Comparison of ENCODE assay signal across 31 cellular contexts in the genomic region with DNA sequence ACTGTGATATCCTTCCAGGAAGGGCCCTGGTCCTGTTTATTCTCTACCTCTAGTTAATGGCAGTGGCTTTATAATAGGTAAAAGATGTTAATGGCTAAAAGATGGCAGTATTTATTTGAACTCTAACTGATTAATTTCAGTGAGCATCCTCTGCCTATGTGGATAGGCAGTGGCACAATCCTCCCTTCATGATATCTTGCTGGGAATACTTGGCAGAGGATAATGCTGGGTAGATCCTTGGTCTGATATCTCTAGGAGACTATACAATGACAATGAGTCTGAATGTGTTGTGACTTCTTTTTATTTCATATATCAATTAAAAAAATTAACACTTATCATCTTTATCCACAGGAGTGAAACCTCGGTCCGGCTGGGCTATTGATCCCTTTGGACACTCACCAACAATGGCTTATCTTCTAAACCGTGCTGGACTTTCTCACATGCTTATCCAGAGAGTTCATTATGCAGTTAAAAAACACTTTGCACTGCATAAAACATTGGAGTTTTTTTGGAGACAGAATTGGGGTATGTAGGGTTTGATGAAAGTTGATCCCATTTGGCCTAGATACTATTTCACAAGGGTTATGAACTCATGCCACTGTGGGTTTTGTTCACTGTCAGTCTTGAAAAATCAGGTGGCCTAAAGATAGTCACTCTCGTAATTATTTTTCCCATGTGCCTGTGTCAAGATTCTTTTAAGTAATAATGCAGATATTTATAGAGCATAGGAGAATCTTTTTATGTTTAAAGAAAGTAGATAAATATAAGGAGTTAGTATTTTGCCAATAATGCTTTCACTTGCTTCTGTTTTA.
"Had no signal": no experiment of that assay in that cellular context is flagged by ENCODE, and none has a peak within 500 bp of the region (broad histone marks: within the 10 kb centered on the region; RNA-seq: fewer than 3 reads in every experiment).

No MANE protein-coding gene starts in this region.

- H3K27me3 Mint-ChIP-seq: activated CD4-positive, alpha-beta memory T cell treated with anti-CD3 and anti-CD28 coated beads for 36 hours; activated CD4-positive, alpha-beta T cell treated with anti-CD3 and anti-CD28 coated beads for 36 hours; activated CD4-positive, alpha-beta T cell treated with anti-CD3 and anti-CD28 coated beads, Interleukin-2, amount 10 ng/mL, durations not matched to agents 24 days and 14 days; activated CD8-positive, alpha-beta memory T cell treated with anti-CD3 and anti-CD28 coated beads, Interleukin-2, amount 10 ng/mL, durations not matched to agents 7 days and 5 days; activated naive CD4-positive, alpha-beta T cell treated with anti-CD3 and anti-CD28 coated beads, Interleukin-2, amount 10 ng/mL, durations not matched to agents 7 days and 5 days; activated naive CD8-positive, alpha-beta T cell; effector memory CD8-positive, alpha-beta T cell; T-helper 17 cell had no signal

- H3K27me3 ChIP-seq: body of pancreas, esophagus muscularis mucosa, foreskin keratinocyte, gastroesophageal sphincter had no signal

- H3K27ac Mint-ChIP-seq: activated CD4-positive, alpha-beta memory T cell treated with anti-CD3 and anti-CD28 coated beads for 36 hours; activated CD4-positive, alpha-beta T cell treated with anti-CD3 and anti-CD28 coated beads for 36 hours; activated CD4-positive, alpha-beta T cell treated with anti-CD3 and anti-CD28 coated beads, Interleukin-2, amount 10 ng/mL, durations not matched to agents 24 days and 14 days; activated CD8-positive, alpha-beta memory T cell treated with anti-CD3 and anti-CD28 coated beads, Interleukin-2, amount 10 ng/mL, durations not matched to agents 7 days and 5 days; activated CD8-positive, alpha-beta T cell treated with anti-CD3 and anti-CD28 coated beads, Interleukin-2, amount 10 ng/mL, durations not matched to agents 7 days and 5 days; activated naive CD4-positive, alpha-beta T cell treated with anti-CD3 and anti-CD28 coated beads, Interleukin-2, amount 10 ng/mL, durations not matched to agents 7 days and 5 days; activated naive CD8-positive, alpha-beta T cell; activated T-helper 1 cell treated with anti-CD3 and anti-CD28 coated beads, Interleukin-12 subunit alpha, Interleukin-12 subunit beta, Interleukin-2, Interleukin-4 antibody, amounts not matched to agents 30 ng/mL and 10 ng/mL and 1 ng/mL, durations not matched to agents 14 hours and 24 hours and 36 hours; activated T-helper 2 cell treated with anti-CD3 and anti-CD28 coated beads, Interferon-gamma antibody, Interleukin-2, Interleukin-4, amounts not matched to agents 10 μg/mL and 5 μg/mL and 100 μg/mL, durations not matched to agents 14 hours and 24 hours and 36 hours; T-helper 17 cell; T-helper 2 cell treated with Interferon-gamma antibody and Interleukin-4, amounts not matched to agents 5 μg/mL and 100 μg/mL, for 36 hours had no signal

- H3K4me1 ChIP-seq: body of pancreas, esophagus muscularis mucosa, foreskin keratinocyte, gastroesophageal sphincter had no signal

- H3K4me1 Mint-ChIP-seq: activated CD8-positive, alpha-beta memory T cell treated with anti-CD3 and anti-CD28 coated beads, Interleukin-2, amount 10 ng/mL, durations not matched to agents 7 days and 5 days; activated naive CD4-positive, alpha-beta T cell treated with anti-CD3 and anti-CD28 coated beads, Interleukin-2, amount 10 ng/mL, durations not matched to agents 7 days and 5 days had no signal

- H3K9me3 Mint-ChIP-seq: activated CD4-positive, alpha-beta memory T cell treated with anti-CD3 and anti-CD28 coated beads for 36 hours; activated CD4-positive, alpha-beta T cell treated with anti-CD3 and anti-CD28 coated beads, Interleukin-2, amount 10 ng/mL, durations not matched to agents 24 days and 14 days; activated T-helper 2 cell treated with anti-CD3 and anti-CD28 coated beads, Interferon-gamma antibody, Interleukin-2, Interleukin-4, amounts not matched to agents 10 μg/mL and 5 μg/mL and 100 μg/mL, durations not matched to agents 14 hours and 24 hours and 36 hours; effector memory CD8-positive, alpha-beta T cell had no signal

- H3K4me3 ChIP-seq: body of pancreas, esophagus muscularis mucosa, gastroesophageal sphincter had no signal

- DNase-seq: activated CD4-positive, alpha-beta memory T cell treated with anti-CD3 and anti-CD28 coated beads for 36 hours; activated CD4-positive, alpha-beta T cell treated with anti-CD3 and anti-CD28 coated beads for 36 hours; activated CD4-positive, alpha-beta T cell treated with anti-CD3 and anti-CD28 coated beads, Interleukin-2, amount 10 ng/mL, durations not matched to agents 24 days and 14 days; activated CD4-positive, CD25-positive, alpha-beta regulatory T cell; activated CD4-positive, CD25-positive, alpha-beta regulatory T cell treated with anti-CD3 and anti-CD28 coated beads, Interleukin-2, amount 50 U/mL, for 72 hours; activated CD8-positive, alpha-beta memory T cell treated with anti-CD3 and anti-CD28 coated beads, Interleukin-2, amount 10 ng/mL, durations not matched to agents 7 days and 5 days; activated CD8-positive, alpha-beta memory T cell treated with anti-CD3 and anti-CD28 coated beads, Interleukin-2, amount 50 U/mL, for 4 hours; activated CD8-positive, alpha-beta T cell treated with anti-CD3 and anti-CD28 coated beads, Interleukin-2, amount 10 ng/mL, durations not matched to agents 7 days and 5 days; activated effector memory CD4-positive, alpha-beta T cell treated with anti-CD3 and anti-CD28 coated beads, Interleukin-2, amount 50 U/mL, for 16 hours; activated naive CD4-positive, alpha-beta T cell treated with anti-CD3 and anti-CD28 coated beads, Interleukin-2, amount 10 ng/mL, durations not matched to agents 7 days and 5 days; activated T-cell treated with anti-CD3 and anti-CD28 coated beads, Interleukin-2, amount 50 U/mL, for 1 hour; activated T-cell treated with anti-CD3 and anti-CD28 coated beads, Interleukin-2, amount 50 U/mL, for 48 hours; amniotic stem cell; anterior cingulate cortex; body of pancreas; caudate nucleus; cortex of kidney; dermis blood vessel endothelial cell; effector CD4-positive, alpha-beta T cell; effector memory CD8-positive, alpha-beta T cell; erythroblast; foreskin keratinocyte; T-helper 1 cell; T-helper 17 cell had no signal

- FAIRE-seq: colon had no signal

- H3K4me3 Mint-ChIP-seq: activated CD4-positive, alpha-beta memory T cell treated with anti-CD3 and anti-CD28 coated beads for 36 hours; activated CD4-positive, alpha-beta T cell treated with anti-CD3 and anti-CD28 coated beads for 36 hours; activated CD4-positive, alpha-beta T cell treated with anti-CD3 and anti-CD28 coated beads, Interleukin-2, amount 10 ng/mL, durations not matched to agents 24 days and 14 days; activated CD8-positive, alpha-beta memory T cell treated with anti-CD3 and anti-CD28 coated beads, Interleukin-2, amount 10 ng/mL, durations not matched to agents 7 days and 5 days; activated CD8-positive, alpha-beta T cell treated with anti-CD3 and anti-CD28 coated beads, Interleukin-2, amount 10 ng/mL, durations not matched to agents 7 days and 5 days; activated naive CD4-positive, alpha-beta T cell treated with anti-CD3 and anti-CD28 coated beads, Interleukin-2, amount 10 ng/mL, durations not matched to agents 7 days and 5 days; activated naive CD8-positive, alpha-beta T cell; activated T-helper 1 cell treated with anti-CD3 and anti-CD28 coated beads, Interleukin-12 subunit alpha, Interleukin-12 subunit beta, Interleukin-2, Interleukin-4 antibody, amounts not matched to agents 30 ng/mL and 10 ng/mL and 1 ng/mL, durations not matched to agents 14 hours and 24 hours and 36 hours; effector memory CD8-positive, alpha-beta T cell; T-helper 17 cell; T-helper 2 cell treated with Interferon-gamma antibody and Interleukin-4, amounts not matched to agents 5 μg/mL and 100 μg/mL, for 36 hours had no signal

- H3K9me3 ChIP-seq: body of pancreas, gastroesophageal sphincter had no signal

- ATAC-seq: activated CD4-positive, alpha-beta T cell treated with anti-CD3 and anti-CD28 coated beads for 36 hours; activated CD8-positive, alpha-beta memory T cell treated with anti-CD3 and anti-CD28 coated beads, Interleukin-2, amount 10 ng/mL, durations not matched to agents 7 days and 5 days; activated CD8-positive, alpha-beta T cell treated with anti-CD3 and anti-CD28 coated beads, Interleukin-2, amount 10 ng/mL, durations not matched to agents 7 days and 5 days; body of pancreas; effector memory CD8-positive, alpha-beta T cell; foreskin keratinocyte; gastroesophageal sphincter; T-helper 17 cell had no signal

- H3K27ac ChIP-seq: body of pancreas, esophagus muscularis mucosa, foreskin keratinocyte, gastroesophageal sphincter had no signal
